Comparison of ENCODE assay signal across 1 cellular context in genomic region chr18:44229693-44230108, GRCh38.
TF ChIP-seq lines count a peak whose summit lies in the region.

No MANE protein-coding gene starts in this region.

TF ChIP-seq in GM23338, 12 proteins besides CTCF, POLR2A, EP300 and RAD21 (continued from another document):
- TF ChIP-seq, protein P1, sequence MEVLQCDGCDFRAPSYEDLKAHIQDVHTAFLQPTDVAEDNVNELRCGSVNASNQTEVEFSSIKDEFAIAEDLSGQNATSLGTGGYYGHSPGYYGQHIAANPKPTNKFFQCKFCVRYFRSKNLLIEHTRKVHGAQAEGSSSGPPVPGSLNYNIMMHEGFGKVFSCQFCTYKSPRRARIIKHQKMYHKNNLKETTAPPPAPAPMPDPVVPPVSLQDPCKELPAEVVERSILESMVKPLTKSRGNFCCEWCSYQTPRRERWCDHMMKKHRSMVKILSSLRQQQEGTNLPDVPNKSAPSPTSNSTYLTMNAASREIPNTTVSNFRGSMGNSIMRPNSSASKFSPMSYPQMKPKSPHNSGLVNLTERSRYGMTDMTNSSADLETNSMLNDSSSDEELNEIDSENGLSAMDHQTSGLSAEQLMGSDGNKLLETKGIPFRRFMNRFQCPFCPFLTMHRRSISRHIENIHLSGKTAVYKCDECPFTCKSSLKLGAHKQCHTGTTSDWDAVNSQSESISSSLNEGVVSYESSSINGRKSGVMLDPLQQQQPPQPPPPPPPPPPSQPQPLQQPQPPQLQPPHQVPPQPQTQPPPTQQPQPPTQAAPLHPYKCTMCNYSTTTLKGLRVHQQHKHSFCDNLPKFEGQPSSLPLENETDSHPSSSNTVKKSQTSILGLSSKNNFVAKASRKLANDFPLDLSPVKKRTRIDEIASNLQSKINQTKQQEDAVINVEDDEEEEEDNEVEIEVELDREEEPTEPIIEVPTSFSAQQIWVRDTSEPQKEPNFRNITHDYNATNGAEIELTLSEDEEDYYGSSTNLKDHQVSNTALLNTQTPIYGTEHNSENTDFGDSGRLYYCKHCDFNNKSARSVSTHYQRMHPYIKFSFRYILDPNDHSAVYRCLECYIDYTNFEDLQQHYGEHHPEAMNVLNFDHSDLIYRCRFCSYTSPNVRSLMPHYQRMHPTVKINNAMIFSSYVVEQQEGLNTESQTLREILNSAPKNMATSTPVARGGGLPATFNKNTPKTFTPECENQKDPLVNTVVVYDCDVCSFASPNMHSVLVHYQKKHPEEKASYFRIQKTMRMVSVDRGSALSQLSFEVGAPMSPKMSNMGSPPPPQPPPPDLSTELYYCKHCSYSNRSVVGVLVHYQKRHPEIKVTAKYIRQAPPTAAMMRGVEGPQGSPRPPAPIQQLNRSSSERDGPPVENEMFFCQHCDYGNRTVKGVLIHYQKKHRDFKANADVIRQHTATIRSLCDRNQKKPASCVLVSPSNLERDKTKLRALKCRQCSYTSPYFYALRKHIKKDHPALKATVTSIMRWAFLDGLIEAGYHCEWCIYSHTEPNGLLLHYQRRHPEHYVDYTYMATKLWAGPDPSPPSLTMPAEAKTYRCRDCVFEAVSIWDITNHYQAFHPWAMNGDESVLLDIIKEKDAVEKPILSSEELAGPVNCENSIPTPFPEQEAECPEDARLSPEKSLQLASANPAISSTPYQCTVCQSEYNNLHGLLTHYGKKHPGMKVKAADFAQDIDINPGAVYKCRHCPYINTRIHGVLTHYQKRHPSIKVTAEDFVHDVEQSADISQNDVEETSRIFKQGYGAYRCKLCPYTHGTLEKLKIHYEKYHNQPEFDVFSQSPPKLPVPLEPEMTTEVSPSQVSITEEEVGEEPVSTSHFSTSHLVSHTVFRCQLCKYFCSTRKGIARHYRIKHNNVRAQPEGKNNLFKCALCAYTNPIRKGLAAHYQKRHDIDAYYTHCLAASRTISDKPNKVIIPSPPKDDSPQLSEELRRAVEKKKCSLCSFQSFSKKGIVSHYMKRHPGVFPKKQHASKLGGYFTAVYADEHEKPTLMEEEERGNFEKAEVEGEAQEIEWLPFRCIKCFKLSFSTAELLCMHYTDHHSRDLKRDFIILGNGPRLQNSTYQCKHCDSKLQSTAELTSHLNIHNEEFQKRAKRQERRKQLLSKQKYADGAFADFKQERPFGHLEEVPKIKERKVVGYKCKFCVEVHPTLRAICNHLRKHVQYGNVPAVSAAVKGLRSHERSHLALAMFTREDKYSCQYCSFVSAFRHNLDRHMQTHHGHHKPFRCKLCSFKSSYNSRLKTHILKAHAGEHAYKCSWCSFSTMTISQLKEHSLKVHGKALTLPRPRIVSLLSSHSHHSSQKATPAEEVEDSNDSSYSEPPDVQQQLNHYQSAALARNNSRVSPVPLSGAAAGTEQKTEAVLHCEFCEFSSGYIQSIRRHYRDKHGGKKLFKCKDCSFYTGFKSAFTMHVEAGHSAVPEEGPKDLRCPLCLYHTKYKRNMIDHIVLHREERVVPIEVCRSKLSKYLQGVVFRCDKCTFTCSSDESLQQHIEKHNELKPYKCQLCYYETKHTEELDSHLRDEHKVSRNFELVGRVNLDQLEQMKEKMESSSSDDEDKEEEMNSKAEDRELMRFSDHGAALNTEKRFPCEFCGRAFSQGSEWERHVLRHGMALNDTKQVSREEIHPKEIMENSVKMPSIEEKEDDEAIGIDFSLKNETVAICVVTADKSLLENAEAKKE (CRISPR knock-in tag; IDR thresholded peaks at IDR 0.05), result no peak
- no peak for TF ChIP-seq NANOG (IDR thresholded peaks at IDR 0.05; ENCODE audit: borderline replicate concordance)
- no peak for TF ChIP-seq EZH2 (IDR thresholded peaks at IDR 0.05; ENCODE audit: low read depth, unreplicated experiment)
- no peak for TF ChIP-seq CREB1 (CRISPR knock-in tag; IDR thresholded peaks at IDR 0.05; ENCODE audit: low read depth)
- TF ChIP-seq, protein P2, sequence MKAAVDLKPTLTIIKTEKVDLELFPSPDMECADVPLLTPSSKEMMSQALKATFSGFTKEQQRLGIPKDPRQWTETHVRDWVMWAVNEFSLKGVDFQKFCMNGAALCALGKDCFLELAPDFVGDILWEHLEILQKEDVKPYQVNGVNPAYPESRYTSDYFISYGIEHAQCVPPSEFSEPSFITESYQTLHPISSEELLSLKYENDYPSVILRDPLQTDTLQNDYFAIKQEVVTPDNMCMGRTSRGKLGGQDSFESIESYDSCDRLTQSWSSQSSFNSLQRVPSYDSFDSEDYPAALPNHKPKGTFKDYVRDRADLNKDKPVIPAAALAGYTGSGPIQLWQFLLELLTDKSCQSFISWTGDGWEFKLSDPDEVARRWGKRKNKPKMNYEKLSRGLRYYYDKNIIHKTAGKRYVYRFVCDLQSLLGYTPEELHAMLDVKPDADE (IDR thresholded peaks at IDR 0.05), result no peak
- TF ChIP-seq JUNB (IDR thresholded peaks at IDR 0.05; ENCODE audit: unreplicated experiment), result no peak
- no peak for TF ChIP-seq ZNF114 (CRISPR knock-in tag; IDR thresholded peaks at IDR 0.05)
